Comparison of ENCODE assay signal across 8 cellular contexts in genomic region chr7:923108-924041, GRCh38. TPM values are rescaled to one million over a fixed set of nuclear protein-coding genes. Genes with fewer than 3 reads are reported as not detected.
DNase-seq lines count a peak whose midpoint lies in the region; ATAC-seq lines count a peak whose summit lies in the region.

No MANE protein-coding gene starts in this region.

- no peaks in the 10 kb centered on the region for H3K4me1 ChIP-seq in HAP-1

- intact Hi-C loops in left cardiac atrium (cut with DNase I): no loop called here

- no peak overlapping the region for H3K4me3 ChIP-seq in HAP-1

- H3K9me3 ChIP-seq in HAP-1: no peaks in the 10 kb centered on the region

- ATAC-seq in GM18870 (IDR thresholded peaks at IDR 0.05; ENCODE audit: unreplicated experiment) (peak; percentile 67), HG02943 (IDR thresholded peaks at IDR 0.05; ENCODE audit: low read depth, unreplicated experiment) (peak; percentile 65), left cardiac atrium (peak; percentile 45 to 66)

- no peaks in the 10 kb centered on the region for H3K36me3 ChIP-seq in HAP-1 (replicated peaks)

- in situ Hi-C loops in HAP-1 (cut with MboI; ENCODE audit: low sequenced_read_pairs): no loop called here

- no peaks in the 10 kb centered on the region for H3K27me3 ChIP-seq in HAP-1 (ENCODE audit: low read depth)

- peak; percentile 79 for DNase-seq in OCI-M1 (lab: John Stamatoyannopoulos, UW)
- DNase-seq in activated T-cell treated with anti-CD3 and anti-CD28 coated beads, Interleukin-2, amount 50 U/mL, for 48 hours: peak; percentile 95 to 96
- peak; percentile 74 for DNase-seq in left cardiac atrium
- peak; percentile 76 to 82 for DNase-seq in stimulated activated CD4-positive, alpha-beta T cell treated with anti-CD3 and anti-CD28 coated beads, Interleukin-15, amount 100 ng/mL, for 1 hour (ENCODE audit: low read depth in 1 of 2, low spot score in 1 of 2)
- DNase-seq in NCI-H2029 treated with DMSO at 0.1 percent for 48 hours (lab: John Stamatoyannopoulos, UW): no peak
- no peak for DNase-seq in HAP-1 (ENCODE audit: low spot score in 2 of 2)

RNA-seq across cellular contexts. Expression of gene ADAP1, which starts 31.1 kb away (rescaled TPM):
- total RNA-seq in left cardiac atrium: 1 to 10 TPM; 6.9 to 8.2 TPM

RNA-seq across cellular contexts. Expression of gene GET4, which starts 47.0 kb away (rescaled TPM):
- total RNA-seq in left cardiac atrium: 10 to 100 TPM; 17.8 to 28.3 TPM

RNA-seq across cellular contexts. Expression of gene COX19, which starts 52.0 kb away (rescaled TPM):
- total RNA-seq in left cardiac atrium: 1 to 10 TPM; 6.6 to 8.5 TPM

RNA-seq across cellular contexts. Expression of gene CYP2W1, which starts 59.6 kb away (rescaled TPM):
- total RNA-seq in left cardiac atrium: not detected

Comparison
In these comparisons a context has a peak if more than half of its experiments do, and no peak if none do; other contexts are left out.
1. DNase-seq: peak in OCI-M1 (single experiment), activated T-cell treated with anti-CD3 and anti-CD28 coated beads, Interleukin-2, amount 50 U/mL, for 48 hours (2 of 2), left cardiac atrium (single experiment) and stimulated activated CD4-positive, alpha-beta T cell treated with anti-CD3 and anti-CD28 coated beads, Interleukin-15, amount 100 ng/mL, for 1 hour (2 of 2); none in NCI-H2029 treated with DMSO at 0.1 percent for 48 hours (single experiment) and HAP-1 (0 of 2).
2. Peak in every context shown above with its lines, with median percentiles within 50 percentile points of each other: ATAC-seq.